ENCODE assay signal across 8 cellular contexts in the genomic region with DNA sequence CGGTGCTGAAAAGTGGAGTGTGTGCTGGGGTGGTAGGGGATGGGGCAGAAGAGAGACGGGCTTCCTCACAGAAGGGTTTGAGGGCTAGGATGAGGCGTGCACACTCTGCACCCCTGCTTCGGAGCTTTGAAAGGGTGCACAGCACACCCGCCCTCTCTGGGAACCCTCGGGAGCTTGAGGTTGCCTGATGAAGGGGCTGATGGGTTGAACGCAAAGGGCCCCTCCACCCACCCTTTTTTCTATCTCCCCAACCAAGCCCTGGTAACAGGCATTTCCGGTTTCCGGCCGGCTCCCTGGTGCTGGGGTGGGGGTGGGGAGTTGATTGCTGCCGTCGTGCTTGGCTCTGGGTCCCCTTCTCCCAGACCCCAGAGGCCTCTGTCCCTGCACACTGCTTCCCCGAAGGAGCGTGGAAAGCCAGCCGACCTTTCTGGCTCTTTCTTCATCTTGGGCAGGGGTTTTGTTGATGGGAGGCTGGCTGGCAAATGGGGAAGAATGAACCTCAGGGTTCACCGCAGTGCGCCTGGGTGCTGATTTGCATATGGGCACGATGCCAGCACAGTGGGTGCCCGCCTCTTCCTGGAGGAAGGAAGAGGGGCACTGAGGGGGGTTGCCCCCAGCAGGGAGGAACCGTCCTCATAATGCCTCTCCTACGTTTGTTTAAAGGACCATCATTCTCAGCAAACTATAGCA. TPM values are rescaled to one million over a fixed set of nuclear protein-coding genes. Genes with fewer than 3 reads are reported as not detected.
DNase-seq lines count a peak whose midpoint lies in the region; ATAC-seq and TF ChIP-seq lines count a peak whose summit lies in the region.

No MANE protein-coding gene starts in this region.

- peak overlapping the region; percentile 91 for H3K4me3 Mint-ChIP-seq in CD4-positive, alpha-beta T cell
- H3K4me3 Mint-ChIP-seq in nephron progenitor cell, result no peak overlapping the region

- intact Hi-C loops in CD4-positive, alpha-beta T cell (cut with DNase I, micrococcal nuclease), result loop anchor here (1.0 to 5.0 kb wide), 4 partner anchors 29 to 64 kb away; a partner anchor contains a TSS
- intact Hi-C loops in testis (cut with DNase I; ENCODE audit: low total_unique reads), result no loop called here

- peak overlapping the region; percentile 92 for H3K27ac ChIP-seq in CD4-positive, alpha-beta T cell (ENCODE audit: low read depth, low read length)
- H3K27ac ChIP-seq in testis, result no peak overlapping the region

- no peaks in the 10 kb centered on the region for H3K36me3 ChIP-seq in testis (ENCODE audit: low read depth, missing control alignments)

- H3K36me3 Mint-ChIP-seq in CD4-positive, alpha-beta T cell (ENCODE audit: low read depth), result peaks cover 37% of the 10 kb centered on the region
- no peaks in the 10 kb centered on the region for H3K36me3 Mint-ChIP-seq in nephron progenitor cell (ENCODE audit: low read depth)

- no peaks in the 10 kb centered on the region for H3K9me3 ChIP-seq in CD4-positive, alpha-beta T cell (ENCODE audit: control insufficient read depth, low read length)
- no peaks in the 10 kb centered on the region for H3K9me3 ChIP-seq in testis

- TF ChIP-seq POLR2A in erythroblast (IDR thresholded peaks at IDR 0.05; ENCODE audit: low read length) (peak; percentile 63), testis (IDR thresholded peaks at IDR 0.05) (no peak)

- no peaks in the 10 kb centered on the region for H3K27me3 ChIP-seq in CD4-positive, alpha-beta T cell (ENCODE audit: control insufficient read depth, insufficient read depth, low read length)
- no peaks in the 10 kb centered on the region for H3K27me3 ChIP-seq in testis

- peak overlapping the region in 1 of 2 donors; percentile 48 for H3K4me3 ChIP-seq in testis

- CTCF ChIA-PET in CD4-positive, alpha-beta T cell (lab: Charles Lee), result interaction anchor here (1.1 to 3.8 kb wide), 9 partner anchors 11 to 63 kb away, joined by 3 to 18 read pairs (median 7); a partner anchor contains a TSS

- ATAC-seq in CD4-positive, alpha-beta T cell (ENCODE audit: poor library complexity), result peak; percentile 84
- ATAC-seq in GM21825 (IDR thresholded peaks at IDR 0.05; ENCODE audit: unreplicated experiment), result peak; percentile 41

- peak; percentile 55 to 84 (median 76) for DNase-seq in CD4-positive, alpha-beta T cell
- DNase-seq in NCI-H460 (ENCODE audit: extremely low read depth, low read depth), result peak; percentile 63
- peak; percentile 59 to 72 (median 64) for DNase-seq in activated CD8-positive, alpha-beta memory T cell treated with anti-CD3 and anti-CD28 coated beads for 48 hours (ENCODE audit: low read depth in 2 of 3, low spot score in 2 of 3)
- peak; percentile 62 to 72 for DNase-seq in erythroblast (lab: John Stamatoyannopoulos, UW)
- DNase-seq in nucleus accumbens (lab: John Stamatoyannopoulos, UW), result peak in 31 of 56 donors; percentile 1 to 48 (median 10)
- DNase-seq in testis, result peak; percentile 60
- DNase-seq in nephron progenitor cell, result no peak

- no peaks in the 10 kb centered on the region for H3K9me3 Mint-ChIP-seq in CD4-positive, alpha-beta T cell
- peaks cover 54% of the 10 kb centered on the region for H3K9me3 Mint-ChIP-seq in nephron progenitor cell

- TF ChIP-seq CTCF in CD4-positive, alpha-beta T cell (IDR thresholded peaks at IDR 0.05), result no peak
- TF ChIP-seq CTCF in testis (IDR thresholded peaks at IDR 0.05) (no peak), nephron progenitor cell (IDR thresholded peaks at IDR 0.05) (no peak)

- peak overlapping the region; percentile 93 for H3K27ac Mint-ChIP-seq in CD4-positive, alpha-beta T cell
- H3K27ac Mint-ChIP-seq in nephron progenitor cell, result no peak overlapping the region

- 0 to 10% methylated on average over 9 to 21 of the region's 21 CpGs for WGBS in testis, 2 donors

- H3K4me1 ChIP-seq in testis, result no peaks in the 10 kb centered on the region

- POLR2A ChIA-PET in CD4-positive, alpha-beta T cell (lab: Charles Lee), result interaction anchor here (0.6 to 3.4 kb wide), 21 partner anchors 10 to 547 kb away, joined by 3 to 66 read pairs (median 5); a partner anchor contains a TSS

- peaks cover 69% of the 10 kb centered on the region for H3K4me1 Mint-ChIP-seq in CD4-positive, alpha-beta T cell (ENCODE audit: low read depth)
- H3K4me1 Mint-ChIP-seq in nephron progenitor cell, result no peaks in the 10 kb centered on the region

- H3K27me3 Mint-ChIP-seq in CD4-positive, alpha-beta T cell, result no peaks in the 10 kb centered on the region
- peaks cover 16% of the 10 kb centered on the region for H3K27me3 Mint-ChIP-seq in nephron progenitor cell (ENCODE audit: low read depth, poor library complexity)

RNA-seq across cellular contexts. Expression of a gene that starts 29.0 kb away (rescaled TPM):
- 10 to 100 TPM; 70.0 to 70.1 TPM for total RNA-seq in CD4-positive, alpha-beta T cell
- total RNA-seq in NCI-H460 (2014; rRNA removed; shearing (Covaris generic)), result 1.2 and 1.4 TPM in 2 replicates
- 0.19 TPM in 1 of 2 replicates, not detected in the other for polyA plus RNA-seq in NCI-H460 (2014; cell fraction: nucleus; rRNA removed)
- 1 to 10 TPM; 1.1 to 4.5 TPM for total RNA-seq in testis
- 8.9 TPM for polyA plus RNA-seq in testis (ENCODE audit: insufficient read depth, low read depth, low replicate concordance)

RNA-seq across cellular contexts. Expression of a gene that starts 34.3 kb away (rescaled TPM):
- total RNA-seq in CD4-positive, alpha-beta T cell, result 10 to 100 TPM; 39.2 to 41.3 TPM
- 8.1 and 11.4 TPM in 2 replicates for total RNA-seq in NCI-H460 (2014; rRNA removed; shearing (Covaris generic))
- polyA plus RNA-seq in NCI-H460 (2014; cell fraction: nucleus; rRNA removed), result 40.3 and 43.2 TPM in 2 replicates
- 1 to 10 TPM; 7.4 to 7.5 TPM for total RNA-seq in testis
- polyA plus RNA-seq in testis (ENCODE audit: insufficient read depth, low read depth, low replicate concordance), result 12.8 TPM

Comparison
In these comparisons a context has a peak if more than half of its experiments do, and no peak if none do; other contexts are left out.
1. RNA of a gene that starts 29.0 kb away (total RNA-seq): 70.0 to 70.1 TPM in CD4-positive, alpha-beta T cell; 1.1 to 4.5 TPM in testis and 1.2 to 1.4 TPM in NCI-H460; every median in the first group is over 10 times any median in the second.